8 cellular contexts compared by ENCODE assay signal in genomic region chr7:101817930-101818698, GRCh38. TPM values are rescaled to one million over a fixed set of nuclear protein-coding genes. Genes with fewer than 3 reads are reported as not detected.
DNase-seq lines count a peak whose midpoint lies in the region; ATAC-seq and TF ChIP-seq lines count a peak whose summit lies in the region.

No MANE protein-coding gene starts in this region.

- DNase-seq in SK-N-SH (no peak), fibroblast of pulmonary artery (ENCODE audit: low read depth) (peak; percentile 81), gastrocnemius medialis (no peak), NAMALWA (ENCODE audit: low spot score) (no peak), DMS114 treated with DMSO at 0.1 percent for 48 hours (lab: John Stamatoyannopoulos, UW; ENCODE audit: unreplicated experiment) (no peak), NCI-H1417 (lab: John Stamatoyannopoulos, UW) (no peak)
- DNase-seq in stimulated activated CD4-positive, alpha-beta T cell treated with anti-CD3 and anti-CD28 coated beads, Interleukin-2, amount 100 ng/mL, for 24 hours, result no peak

- peaks cover 18 to 49% of the 10 kb centered on the region in 2 experiments; a peak in 3 of 4 replicates for H3K4me1 ChIP-seq in SK-N-SH (ENCODE audit: control insufficient read depth in 1 of 2, insufficient read depth in 2 of 2, low read depth in 1 of 2, low read length in 1 of 2)
- peaks cover 30 to 35% of the 10 kb centered on the region in 2 donors for H3K4me1 ChIP-seq in gastrocnemius medialis

- no peak overlapping the region for H2AFZ ChIP-seq in SK-N-SH (ENCODE audit: low read depth)

- TF ChIP-seq RAD21 in SK-N-SH (IDR thresholded peaks at IDR 0.05; ENCODE audit: low read length), result no peak

- no peak for TF ChIP-seq POLR2A in gastrocnemius medialis (IDR thresholded peaks at IDR 0.05)

- H3K9me2 ChIP-seq in SK-N-SH, result no peaks in the 10 kb centered on the region

- peaks cover 67% of the 10 kb centered on the region for H3K79me2 ChIP-seq in SK-N-SH (ENCODE audit: insufficient read depth)

- H4K20me1 ChIP-seq in SK-N-SH (ENCODE audit: insufficient read depth), result peaks cover 54% of the 10 kb centered on the region

- intact Hi-C loops in gastrocnemius medialis (cut with DNase I; ENCODE audit: low total_unique reads), result loop anchor here (1.0 to 5.0 kb wide), 3 partner anchors 38 to 169 kb away; no protein-coding TSS in a partner anchor

- ATAC-seq in gastrocnemius medialis, result no peak

- H3K4me2 ChIP-seq in SK-N-SH, result peak overlapping the region; percentile 75

- in situ Hi-C loops in gastrocnemius medialis (cut with MboI; ENCODE audit: low sequenced_read_pairs in 4 of 4), result loop anchor here in 2 of 4 donors (25.0 kb wide), 2 partner anchors 131 to 419 kb away; no protein-coding TSS in a partner anchor

- H3K9me3 ChIP-seq in SK-N-SH (no peaks in the 10 kb centered on the region), gastrocnemius medialis (no peaks in the 10 kb centered on the region)

- H3K27ac ChIP-seq in SK-N-SH (ENCODE audit: low read depth in 2 of 2, low read length in 1 of 2) (no peak overlapping the region; a peak in 1 of 4 replicates), gastrocnemius medialis (peak overlapping the region; percentile 74 to 84 (median 80))

- no peaks in the 10 kb centered on the region for H3K27me3 ChIP-seq in SK-N-SH (ENCODE audit: insufficient read depth)
- no peaks in the 10 kb centered on the region for H3K27me3 ChIP-seq in gastrocnemius medialis

- peak overlapping the region; percentile 70; the same call in 1 of the 2 replicates for H3K9ac ChIP-seq in SK-N-SH

- TF ChIP-seq CTCF in SK-N-SH (IDR thresholded peaks at IDR 0.05) (no peak), fibroblast of pulmonary artery (IDR thresholded peaks at IDR 0.05; ENCODE audit: low read length, missing control alignments) (no peak), gastrocnemius medialis (IDR thresholded peaks at IDR 0.05 in 4 of 5, conservative IDR thresholded peaks at IDR 0.05 in 1 of 5) (no peak)

- POLR2A ChIA-PET in SK-N-SH (lab: Yijun Ruan, JAX), result no interaction called here

- H3F3A ChIP-seq in SK-N-SH (replicated peaks; ENCODE audit: insufficient read depth), result peaks cover 11% of the 10 kb centered on the region

- CTCF ChIA-PET in SK-N-SH (lab: Yijun Ruan, JAX), result interaction anchor here (0.6 to 5.7 kb wide), 16 partner anchors 8 to 453 kb away, joined by 3 to 56 read pairs (median 4); no protein-coding TSS in a partner anchor

- WGBS in SK-N-SH (ENCODE audit: low lambda C conversion rate), result 58% methylated on average over 13 of the region's 13 CpGs

- no peak for TF ChIP-seq EP300 in SK-N-SH (IDR thresholded peaks at IDR 0.05; ENCODE audit: borderline replicate concordance in 1 of 2, low read depth in 1 of 2, low read length in 1 of 2)

- H3K4me3 ChIP-seq in GM08714 (ENCODE audit: low read length) (peak overlapping the region; percentile 93), SK-N-SH (ENCODE audit: low read depth in 2 of 2, low read length in 1 of 2) (peak overlapping the region; percentile 68 to 97), fibroblast of pulmonary artery (replicated peaks; ENCODE audit: low read depth, low read length) (peak overlapping the region; percentile 70), gastrocnemius medialis (peak overlapping the region; percentile 62 to 86 (median 74))

- H3K36me3 ChIP-seq in SK-N-SH (replicated peaks in 1 of 2; ENCODE audit: control insufficient read depth in 1 of 2, insufficient read depth in 2 of 2, low read length in 1 of 2) (no peaks in the 10 kb centered on the region), gastrocnemius medialis (no peaks in the 10 kb centered on the region)

TF ChIP-seq in SK-N-SH, 30 proteins besides CTCF, POLR2A, EP300 and RAD21:
- TF ChIP-seq USF2 (IDR thresholded peaks at IDR 0.05; ENCODE audit: borderline replicate concordance, low read depth, low read length) (no peak), PBX3 (IDR thresholded peaks at IDR 0.05) (peak; percentile 6; the same call in 1 of the 2 replicates)
TF ChIP-seq in SK-N-SH: peak in this region for 1.

RNA-seq across cellular contexts. Expression of gene CUX1, which starts 0.7 kb away (rescaled TPM):
- polyA plus RNA-seq in SK-N-SH (2012; rRNA removed), result 47.0 and 68.6 TPM in 2 replicates
- 46.5 and 58.2 TPM in 2 replicates for polyA plus RNA-seq in SK-N-SH (2012; cell fraction: cytosol; rRNA removed)
- polyA plus RNA-seq in SK-N-SH (2012; cell fraction: nucleus; rRNA removed), result 38.6 and 51.0 TPM in 2 replicates
- total RNA-seq in gastrocnemius medialis, result 10 to 100 TPM; 44.1 to 57.9 (median 54.9) TPM

Comparison
In these comparisons a context has a peak if more than half of its experiments do, and no peak if none do; other contexts are left out.
1. H3K27ac ChIP-seq: peak in gastrocnemius medialis (4 of 4); none in SK-N-SH (0 of 2).
2. Peak in every context shown above with its lines, with median percentiles within 50 percentile points of each other: H3K4me3 ChIP-seq.